In the genomic region with DNA sequence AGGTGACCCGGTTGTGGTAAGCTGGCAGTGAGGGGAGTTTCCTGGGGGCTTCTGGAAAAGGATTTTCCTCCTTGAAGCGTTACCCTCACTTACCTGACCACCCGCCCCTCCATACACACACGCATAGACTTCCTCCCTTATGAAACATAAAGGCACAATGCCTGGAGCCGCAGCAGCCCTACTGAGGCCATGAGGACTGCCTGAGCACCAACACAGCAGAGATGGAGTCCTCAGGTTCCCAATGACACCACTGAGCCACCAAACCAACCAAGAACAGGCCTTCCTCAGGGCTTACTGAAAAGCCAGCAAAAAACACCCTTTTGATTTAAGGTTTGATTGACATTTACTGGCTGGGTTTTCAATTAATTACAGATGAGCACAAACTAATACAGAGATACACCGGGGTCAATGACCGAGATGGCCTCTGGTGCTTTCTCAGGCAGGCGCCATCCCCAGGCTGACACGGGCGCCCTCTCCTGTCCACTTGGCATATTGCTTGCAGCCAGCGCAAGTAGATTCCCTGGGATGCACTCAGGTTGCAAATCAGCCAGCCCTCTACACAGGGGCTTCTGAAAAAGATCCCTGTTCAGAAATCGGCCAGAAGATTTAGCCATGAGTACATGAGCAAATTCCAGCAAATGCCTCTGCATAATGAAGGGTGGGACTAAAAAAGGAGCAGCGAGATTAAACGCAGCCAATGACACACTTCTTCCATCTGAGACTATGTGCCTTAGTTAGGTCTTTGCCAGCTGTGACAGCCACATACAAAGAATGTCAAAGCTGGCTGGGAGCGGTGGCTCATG, we compare ENCODE assay signal across 8 cellular contexts. TPM values are rescaled to one million over a fixed set of nuclear protein-coding genes. Genes with fewer than 3 reads are reported as not detected.
DNase-seq lines count a peak whose midpoint lies in the region; ATAC-seq and TF ChIP-seq lines count a peak whose summit lies in the region.

No MANE protein-coding gene starts in this region.

- H3K36me3 ChIP-seq in esophagus muscularis mucosa (peaks cover 0 to 4% (median 0%) of the 10 kb centered on the region in 4 donors), neural progenitor cell (no peaks in the 10 kb centered on the region), upper lobe of left lung (no peaks in the 10 kb centered on the region)

- no peak overlapping the region for H3K4me3 ChIP-seq in esophagus muscularis mucosa
- no peak overlapping the region for H3K4me3 ChIP-seq in neural progenitor cell
- no peak overlapping the region for H3K4me3 ChIP-seq in upper lobe of left lung

- ATAC-seq in upper lobe of left lung (ENCODE audit: low FRiP score in 2 of 2) (peak; percentile 53 to 84), HG02678 (IDR thresholded peaks at IDR 0.05; ENCODE audit: unreplicated experiment) (no peak)

- H3K36me3 Mint-ChIP-seq in neural progenitor cell: peaks cover 6% of the 10 kb centered on the region

- DNase-seq in GM03348 (ENCODE audit: low spot score): peak; percentile 46
- peak; percentile 16 for DNase-seq in NCI-H2227 (lab: John Stamatoyannopoulos, UW; ENCODE audit: unreplicated experiment)
- peak; percentile 38 for DNase-seq in activated T-cell treated with anti-CD3 and anti-CD28 coated beads for 1 hour (ENCODE audit: low read depth)
- no peak for DNase-seq in esophagus muscularis mucosa (ENCODE audit: extremely low spot score)
- peak; percentile 80 for DNase-seq in neural progenitor cell (ENCODE audit: low spot score)
- peak in 1 of 2 donors; percentile 72 for DNase-seq in upper lobe of left lung
- no peak for DNase-seq in DMS153 treated with DMSO at 0.1 percent for 48 hours (lab: John Stamatoyannopoulos, UW; ENCODE audit: unreplicated experiment)

- no peaks in the 10 kb centered on the region for H3K9me3 ChIP-seq in esophagus muscularis mucosa
- H3K9me3 ChIP-seq in neural progenitor cell (ENCODE audit: low read depth): no peaks in the 10 kb centered on the region
- H3K9me3 ChIP-seq in upper lobe of left lung: no peaks in the 10 kb centered on the region

- H4K20me1 ChIP-seq in neural progenitor cell (ENCODE audit: low read depth): peaks cover 12% of the 10 kb centered on the region

- H3K27ac Mint-ChIP-seq in neural progenitor cell: peak overlapping the region; percentile 33

- no peak overlapping the region for H3K4me3 Mint-ChIP-seq in neural progenitor cell

- intact Hi-C loops in esophagus muscularis mucosa (cut with DNase I): no loop called here

- H3K4me1 ChIP-seq in esophagus muscularis mucosa (peaks cover 7 to 39% (median 15%) of the 10 kb centered on the region in 4 donors), neural progenitor cell (no peaks in the 10 kb centered on the region), upper lobe of left lung (no peaks in the 10 kb centered on the region)

- WGBS in esophagus muscularis mucosa: 67% methylated on average over 13 of the region's 15 CpGs
- 62 to 67% methylated on average over 10 to 15 of the region's 15 CpGs for WGBS in upper lobe of left lung, 2 donors

- H3K9ac ChIP-seq in neural progenitor cell: no peak overlapping the region

- H2AFZ ChIP-seq in neural progenitor cell (replicated peaks): no peak overlapping the region

- H3K27me3 ChIP-seq in esophagus muscularis mucosa (no peaks in the 10 kb centered on the region), neural progenitor cell (no peaks in the 10 kb centered on the region), upper lobe of left lung (no peaks in the 10 kb centered on the region)

- no peak for TF ChIP-seq POLR2A in esophagus muscularis mucosa (IDR thresholded peaks at IDR 0.05; ENCODE audit: low read depth)
- TF ChIP-seq POLR2A in upper lobe of left lung (IDR thresholded peaks at IDR 0.05): no peak

- no peak overlapping the region for H3K27ac ChIP-seq in esophagus muscularis mucosa (replicated peaks in 1 of 4)
- H3K27ac ChIP-seq in neural progenitor cell: no peak overlapping the region
- no peak overlapping the region for H3K27ac ChIP-seq in upper lobe of left lung

- H3F3A ChIP-seq in neural progenitor cell (ENCODE audit: low read depth): peaks cover 26% of the 10 kb centered on the region

- peaks cover 5% of the 10 kb centered on the region for H3K27me3 Mint-ChIP-seq in neural progenitor cell (ENCODE audit: insufficient read depth, low read depth)

- TF ChIP-seq EP300 in esophagus muscularis mucosa (IDR thresholded peaks at IDR 0.05) (no peak), upper lobe of left lung (IDR thresholded peaks at IDR 0.05) (no peak)

- no peak overlapping the region for H3K4me2 ChIP-seq in neural progenitor cell

- peaks cover 3% of the 10 kb centered on the region for H3K4me1 Mint-ChIP-seq in neural progenitor cell

- TF ChIP-seq CTCF in esophagus muscularis mucosa (IDR thresholded peaks at IDR 0.05) (peak; percentile 55 to 79 (median 77)), neural progenitor cell (IDR thresholded peaks at IDR 0.05) (peak; percentile 89), upper lobe of left lung (IDR thresholded peaks at IDR 0.05) (peak; percentile 62 to 74 (median 68))

- H3K9me3 Mint-ChIP-seq in neural progenitor cell: no peaks in the 10 kb centered on the region

- peaks cover 6% of the 10 kb centered on the region for H3K79me2 ChIP-seq in neural progenitor cell (ENCODE audit: low read depth)

RNA-seq across cellular contexts. Expression of a gene that starts 14.8 kb away (rescaled TPM):
- total RNA-seq in esophagus muscularis mucosa (10 to 100 TPM in 2 of 4 donors, 1 to 10 TPM in 2; 6.2 to 20.0 (median 13.8) TPM), neural progenitor cell (ENCODE audit: low replicate concordance) (3.7 and 11.3 TPM in 2 replicates), upper lobe of left lung (10 to 100 TPM in 5 of 6 donors, 1 to 10 TPM in 1; 9.9 to 14.3 (median 12.7) TPM)

RNA-seq across cellular contexts. Expression of a gene that starts 32.2 kb away (rescaled TPM):
- total RNA-seq in esophagus muscularis mucosa (1 to 10 TPM in 3 of 4 donors, under 1 TPM in 1; 0.42 to 6.6 (median 4.8) TPM), neural progenitor cell (ENCODE audit: low replicate concordance) (not detected in 2 replicates), upper lobe of left lung (10 to 100 TPM in 2 of 6 donors, 1 to 10 TPM in 4; 1.0 to 22.1 (median 6.8) TPM)

Comparison
In these comparisons a context has a peak if more than half of its experiments do, and no peak if none do; other contexts are left out.
1. DNase-seq: peak in GM03348 (single experiment), NCI-H2227 (single experiment), activated T-cell treated with anti-CD3 and anti-CD28 coated beads for 1 hour (single experiment) and neural progenitor cell (single experiment); none in esophagus muscularis mucosa (single experiment) and DMS153 treated with DMSO at 0.1 percent for 48 hours (single experiment).
2. Peak in every context shown above with its lines, with median percentiles within 50 percentile points of each other: CTCF ChIP-seq.